ENCODE assay signal across 8 cellular contexts in the genomic region with DNA sequence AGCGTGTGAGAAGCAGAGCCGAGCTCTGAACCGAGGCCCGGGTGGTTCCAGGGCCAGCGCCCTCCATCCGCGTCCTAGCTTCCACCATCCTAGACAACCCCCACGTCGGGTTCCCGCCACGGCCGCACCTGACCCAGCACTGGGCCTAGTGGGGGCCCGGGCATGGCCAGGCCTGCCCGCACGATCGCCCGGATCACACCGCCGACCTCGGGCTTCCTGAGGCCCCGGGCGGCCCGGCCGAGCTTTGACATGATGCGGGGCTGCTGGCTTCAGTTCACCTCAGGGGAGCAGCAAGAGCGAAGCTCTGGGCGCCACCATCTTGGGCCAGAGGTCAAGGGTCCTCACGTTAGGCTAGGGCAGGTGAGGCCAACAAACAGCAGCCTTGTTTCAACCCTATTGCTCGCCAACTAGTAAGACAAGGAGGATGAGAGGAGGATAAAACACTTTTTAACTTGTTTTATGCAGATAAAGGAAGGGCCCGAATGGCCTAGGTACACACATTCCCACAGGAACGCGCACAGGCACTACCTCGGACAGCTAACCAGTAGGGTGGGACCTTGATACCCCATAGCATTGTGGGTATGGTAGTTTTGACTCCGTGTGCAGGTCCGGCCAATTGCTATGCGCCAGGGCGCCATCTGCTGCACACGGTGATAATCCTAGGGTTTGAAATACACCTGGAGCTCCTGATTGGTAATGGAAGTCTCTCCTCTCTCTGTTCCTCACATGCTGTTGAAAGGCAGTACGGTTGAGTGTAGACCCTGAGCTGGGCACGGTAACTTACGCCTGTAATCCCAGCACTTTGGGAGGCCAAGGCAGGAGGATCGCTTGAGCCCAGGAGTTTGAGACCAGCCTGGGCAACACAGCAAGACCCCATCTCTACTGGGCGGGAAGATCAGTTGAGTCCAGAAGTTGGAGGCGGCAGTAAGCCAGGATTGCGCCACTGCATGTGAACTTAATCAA. TPM values are rescaled to one million over a fixed set of nuclear protein-coding genes. Genes with fewer than 3 reads are reported as not detected.
DNase-seq lines count a peak whose midpoint lies in the region; ATAC-seq and TF ChIP-seq lines count a peak whose summit lies in the region.

A gene (minus strand): TSS at position 345 of the 963 bp plus-strand sequence. CDS start 94 bp downstream, at position 251.

- DNase-seq in NCI-H1417 (lab: John Stamatoyannopoulos, UW) (peak; percentile 94 to 99 (median 99)), SW480 (ENCODE audit: low spot score) (peak; percentile 96), adipocyte (ENCODE audit: low read depth) (peak; percentile 97), heart left ventricle (peak; percentile 86 to 93 (median 89)), posterior cingulate gyrus (peak; percentile 75 to 98 (median 86)), upper lobe of right lung (peak; percentile 92)

- intact Hi-C loops in heart left ventricle (cut with DNase I) (loop anchor here in 3 of 10 donors (2.0 to 5.0 kb wide), 3 partner anchors 28 to 46 kb away; a partner anchor contains a TSS), posterior cingulate gyrus (cut with DNase I) (loop anchor here (2.0 to 10.0 kb wide), 2 partner anchors 30 to 236 kb away; a partner anchor contains a TSS), upper lobe of right lung (cut with DNase I) (no loop called here)

- peak within 1 kb of the TSS; percentile 82 to 95 (median 90) for H3K27ac ChIP-seq in heart left ventricle
- peak within 1 kb of the TSS; percentile 84 for H3K27ac ChIP-seq in upper lobe of right lung

- peaks cover 18% of the 10 kb centered on the region for H3K36me3 ChIP-seq in adipocyte (ENCODE audit: control insufficient read depth, insufficient read depth, low read length, severe bottlenecking)
- H3K36me3 ChIP-seq in heart left ventricle: peaks cover 0 to 30% (median 26%) of the 10 kb centered on the region in 9 donors
- peaks cover 16% of the 10 kb centered on the region for H3K36me3 ChIP-seq in upper lobe of right lung

- H3K9me3 ChIP-seq in adipocyte (ENCODE audit: control insufficient read depth, low read length): no peaks in the 10 kb centered on the region
- peaks cover 0 to 13% (median 7%) of the 10 kb centered on the region in 12 donors for H3K9me3 ChIP-seq in heart left ventricle
- H3K9me3 ChIP-seq in upper lobe of right lung: peaks cover 7% of the 10 kb centered on the region

- ATAC-seq in HG02759 (IDR thresholded peaks at IDR 0.05; ENCODE audit: unreplicated experiment) (peak; percentile 95), heart left ventricle (peak; percentile 99 to 100 (median 100)), upper lobe of right lung (peak; percentile 100)

- TF ChIP-seq CTCF in GM12872 (IDR thresholded peaks at IDR 0.05; ENCODE audit: insufficient read depth, low read depth, low read length): peak; percentile 78
- TF ChIP-seq CTCF in heart left ventricle (IDR thresholded peaks at IDR 0.05): peak; percentile 31 to 88 (median 68)
- TF ChIP-seq CTCF in upper lobe of right lung (IDR thresholded peaks at IDR 0.05): peak; percentile 72

- peak within 1 kb of the TSS; percentile 90 for H3K9ac ChIP-seq in adipocyte (ENCODE audit: low read length)

- TF ChIP-seq POLR2A in heart left ventricle (IDR thresholded peaks at IDR 0.05): peak in 1 of 2 donors; percentile 14

- peaks cover 11% of the 10 kb centered on the region for H3K4me1 ChIP-seq in adipocyte (ENCODE audit: control insufficient read depth, insufficient read depth, low read length)
- H3K4me1 ChIP-seq in heart left ventricle: peaks cover 0 to 11% (median 8%) of the 10 kb centered on the region in 12 donors
- peaks cover 7% of the 10 kb centered on the region for H3K4me1 ChIP-seq in upper lobe of right lung

- H3K27me3 ChIP-seq in adipocyte (replicated peaks; ENCODE audit: control insufficient read depth, insufficient read depth, low read length): no peaks in the 10 kb centered on the region
- no peaks in the 10 kb centered on the region for H3K27me3 ChIP-seq in heart left ventricle
- H3K27me3 ChIP-seq in upper lobe of right lung: no peaks in the 10 kb centered on the region

- H3K4me3 ChIP-seq in adipocyte (ENCODE audit: low read length) (peak within 1 kb of the TSS; percentile 86), heart left ventricle (peak within 1 kb of the TSS; percentile 63 to 98 (median 83)), upper lobe of right lung (peak within 1 kb of the TSS; percentile 100)

- 8 to 13% (median 8%) methylated on average over 27 to 45 of the region's 45 CpGs for WGBS in heart left ventricle, 4 donors

RNA-seq across cellular contexts. Expression of the gene that starts here (rescaled TPM):
- total RNA-seq in heart left ventricle (10 to 100 TPM; 38.9 to 56.9 (median 47.4) TPM), upper lobe of right lung (31.3 TPM)
- polyA plus RNA-seq in heart left ventricle: 10 to 100 TPM; 48.9 to 62.8 TPM

Comparison
In these comparisons a context has a peak if more than half of its experiments do, and no peak if none do; other contexts are left out.
1. Peak in every context shown above with its lines: DNase-seq, ATAC-seq, H3K4me3 ChIP-seq and H3K27ac ChIP-seq.